In genomic region chr2:185181901-185182300, GRCh38 we compare ENCODE assay signal across 27 cellular contexts.
"Had no signal": no experiment of that assay in that cellular context is flagged by ENCODE, and none has a peak within 500 bp of the region (broad histone marks: within the 10 kb centered on the region; RNA-seq: fewer than 3 reads in every experiment).

No MANE protein-coding gene starts in this region.

- H3K4me3 ChIP-seq: body of pancreas, cardiac muscle cell, colonic mucosa, dorsolateral prefrontal cortex, gastrocnemius medialis, left lung, lung, neural progenitor cell, psoas muscle, stomach, tibial artery had no signal

- H3K27me3 ChIP-seq: body of pancreas, cardiac muscle cell, colonic mucosa, dorsolateral prefrontal cortex, gastrocnemius medialis, left lung, neural progenitor cell, stomach, tibial artery had no signal

- DNase-seq: activated B cell treated with CpG ODN at 0.5 μM for 24 hours; activated effector memory CD4-positive, alpha-beta T cell treated with Interleukin-2 at 50 U/mL for 16 hours; activated naive CD4-positive, alpha-beta T cell treated with Interleukin-2 at 50 U/mL for 16 hours; activated T-cell treated with anti-CD3 and anti-CD28 coated beads for 4 hours; aorta; body of pancreas; cerebellar nuclear complex; colonic mucosa; dorsolateral prefrontal cortex; effector memory CD4-positive, alpha-beta T cell; erythroblast; gastrocnemius medialis; glutamatergic neuron; left lung; natural killer cell; occipital lobe; psoas muscle; stimulated activated CD4-positive, alpha-beta T cell treated with anti-CD3 and anti-CD28 coated beads, Interleukin-15, amount 100 ng/mL, for 24 hours; stimulated activated CD4-positive, alpha-beta T cell treated with anti-CD3 and anti-CD28 coated beads, Interleukin-2, amount 100 ng/mL, for 24 hours; stimulated activated naive B cell treated with anti-CD40 and anti-IgM and Interleukin-4, amounts not matched to agents 10 μg/mL and 1 μg/mL and 100 μg/mL, for 72 hours; stomach; tibial artery had no signal

- H3K4me1 ChIP-seq: body of pancreas, colonic mucosa, gastrocnemius medialis, left lung, neural progenitor cell, parathyroid adenoma, psoas muscle, stomach, tibial artery had no signal

- FAIRE-seq: islet of Langerhans had no signal

- H3K36me3 ChIP-seq: cardiac muscle cell, colonic mucosa, gastrocnemius medialis, left lung, neural progenitor cell, stomach, tibial artery had no signal

- H3K27ac ChIP-seq: body of pancreas, cardiac muscle cell, colonic mucosa, dorsolateral prefrontal cortex, gastrocnemius medialis, left lung, neural progenitor cell, parathyroid adenoma, psoas muscle, stomach, tibial artery had no signal

- ATAC-seq: body of pancreas; gastrocnemius medialis; left lung; natural killer cell; psoas muscle; stimulated activated naive B cell treated with anti-CD40 and anti-IgM and Interleukin-4, amounts not matched to agents 10 μg/mL and 1 μg/mL and 100 μg/mL, for 72 hours had no signal

- H3K9me3 ChIP-seq: body of pancreas, colonic mucosa, gastrocnemius medialis, psoas muscle, tibial artery had no signal
